1 cellular context compared by ENCODE assay signal in the genomic region with DNA sequence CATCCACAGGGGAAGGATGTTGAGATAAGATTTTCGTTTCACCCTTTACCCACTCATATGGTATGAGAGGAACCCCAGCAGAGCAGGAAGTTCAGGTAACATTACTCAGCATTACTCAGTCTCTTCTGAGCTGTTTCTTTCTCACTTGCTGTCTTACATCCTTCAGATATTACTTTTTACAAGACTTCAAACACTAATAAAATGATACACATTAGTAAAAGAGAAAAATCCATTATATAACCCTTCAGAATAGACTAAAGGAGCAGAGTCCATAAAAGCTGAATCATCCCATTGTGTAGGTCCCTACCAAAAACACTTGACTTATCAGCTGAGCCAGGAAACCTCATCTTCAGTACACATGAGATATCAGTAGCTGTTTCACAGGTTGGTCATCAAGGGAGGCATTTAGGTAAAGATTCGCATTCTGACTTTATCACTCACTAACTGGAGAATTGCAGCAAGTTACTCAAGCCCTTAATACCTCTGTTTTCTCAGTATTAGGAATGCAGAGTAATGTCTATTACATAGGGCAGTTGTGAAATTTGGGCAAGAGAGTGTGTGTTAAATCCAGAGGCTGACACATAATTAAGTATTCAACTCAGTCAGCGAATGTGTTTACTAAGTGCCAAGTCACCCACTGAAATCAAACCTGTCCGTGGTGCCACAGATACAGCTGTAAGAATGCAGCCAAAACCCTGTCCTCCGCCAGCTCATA.
TF ChIP-seq lines count a peak whose summit lies in the region.

No MANE protein-coding gene starts in this region.

TF ChIP-seq in K562, 482 proteins besides CTCF, POLR2A, EP300 and RAD21 (continued from another document and continues in another):
- TF ChIP-seq, protein P1, sequence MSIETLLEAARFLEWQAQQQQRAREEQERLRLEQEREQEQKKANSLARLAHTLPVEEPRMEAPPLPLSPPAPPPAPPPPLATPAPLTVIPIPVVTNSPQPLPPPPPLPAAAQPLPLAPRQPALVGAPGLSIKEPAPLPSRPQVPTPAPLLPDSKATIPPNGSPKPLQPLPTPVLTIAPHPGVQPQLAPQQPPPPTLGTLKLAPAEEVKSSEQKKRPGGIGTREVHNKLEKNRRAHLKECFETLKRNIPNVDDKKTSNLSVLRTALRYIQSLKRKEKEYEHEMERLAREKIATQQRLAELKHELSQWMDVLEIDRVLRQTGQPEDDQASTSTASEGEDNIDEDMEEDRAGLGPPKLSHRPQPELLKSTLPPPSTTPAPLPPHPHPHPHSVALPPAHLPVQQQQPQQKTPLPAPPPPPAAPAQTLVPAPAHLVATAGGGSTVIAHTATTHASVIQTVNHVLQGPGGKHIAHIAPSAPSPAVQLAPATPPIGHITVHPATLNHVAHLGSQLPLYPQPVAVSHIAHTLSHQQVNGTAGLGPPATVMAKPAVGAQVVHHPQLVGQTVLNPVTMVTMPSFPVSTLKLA (conservative IDR thresholded peaks at IDR 0.05), result no peak
- no peak for TF ChIP-seq RUNX1 (IDR thresholded peaks at IDR 0.05; ENCODE audit: low read depth)
- TF ChIP-seq TEAD1 (CRISPR knock-in tag; IDR thresholded peaks at IDR 0.05), result peak in 1 of 2 experiments; percentile 77; a peak in 1 of 4 replicates
- peak in 1 of 2 experiments; percentile 56; a peak in 1 of 3 replicates for TF ChIP-seq CBX3 (IDR thresholded peaks at IDR 0.05; ENCODE audit: borderline replicate concordance in 1 of 2, low read length in 2 of 2)
- no peak for TF ChIP-seq JUNB (CRISPR knock-in tag; conservative IDR thresholded peaks at IDR 0.05)
- TF ChIP-seq MTF1 (CRISPR knock-in tag; IDR thresholded peaks at IDR 0.05; ENCODE audit: borderline replicate concordance), result no peak
- no peak for TF ChIP-seq ZNF699 (CRISPR knock-in tag; IDR thresholded peaks at IDR 0.05; ENCODE audit: insufficient replicate concordance)
- TF ChIP-seq NR2C1 (IDR thresholded peaks at IDR 0.05), result no peak
- peak; percentile 10; the same call in 1 of the 2 replicates for TF ChIP-seq NR2C1 (tag; IDR thresholded peaks at IDR 0.05)
- TF ChIP-seq ZNF507 (tag; conservative IDR thresholded peaks at IDR 0.05), result no peak
- 0 out of 2 replicates have a peak, but pooled peaks have one; percentile 14 for TF ChIP-seq CXXC5 (CRISPR knock-in tag; IDR thresholded peaks at IDR 0.05)
- TF ChIP-seq, protein P2, sequence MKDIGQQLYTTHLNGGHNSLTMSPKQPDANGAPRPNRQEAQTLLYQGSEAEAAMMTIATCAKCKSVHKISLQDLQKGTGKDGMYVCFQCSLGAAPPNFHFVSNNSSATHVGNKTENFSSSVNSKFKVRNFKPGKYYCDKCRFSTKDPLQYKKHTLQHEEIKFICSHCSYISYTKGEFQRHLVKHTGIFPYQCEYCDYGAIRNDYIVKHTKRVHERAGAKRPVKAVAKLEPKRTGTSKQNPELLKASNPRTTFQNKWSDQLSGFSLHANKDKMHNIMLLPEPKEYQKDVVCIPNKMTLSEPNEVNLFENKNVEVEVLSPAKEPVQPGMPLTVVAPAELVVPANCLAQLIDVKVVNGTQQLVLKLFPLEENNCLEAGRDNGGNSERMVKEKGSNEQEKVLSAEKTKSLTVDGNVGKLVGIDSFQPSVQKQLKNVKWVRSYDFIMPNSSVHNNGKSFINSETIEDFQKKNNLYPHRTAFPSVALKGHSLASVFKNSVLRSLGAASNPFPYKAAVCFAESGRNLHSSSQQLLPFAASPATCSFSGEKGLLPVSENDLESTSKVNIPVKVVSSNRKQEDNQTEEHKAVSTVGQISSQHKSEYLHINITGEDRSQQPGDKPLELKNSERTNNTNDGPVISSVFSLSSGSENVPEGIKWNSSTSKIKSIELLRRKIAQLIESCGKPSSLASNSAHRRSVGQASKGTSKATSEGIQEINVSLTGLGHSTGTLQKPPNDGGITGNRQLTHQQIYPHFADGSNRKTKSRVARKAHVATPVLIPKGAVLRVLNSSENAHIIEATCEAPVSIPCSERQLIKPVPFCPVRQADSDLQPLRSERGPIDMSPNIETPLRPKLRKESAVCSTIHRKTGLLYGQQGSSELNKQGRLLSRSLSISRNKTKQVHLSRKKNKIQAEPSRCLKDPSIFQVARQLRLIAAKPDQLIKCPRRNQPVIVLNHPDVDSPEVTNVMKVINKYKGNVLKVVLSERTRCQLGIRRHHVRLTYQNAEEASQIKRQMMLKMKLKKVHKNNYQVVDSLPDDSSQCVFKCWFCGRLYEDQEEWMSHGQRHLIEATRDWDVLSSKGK (CRISPR knock-in tag; IDR thresholded peaks at IDR 0.05), result no peak
- peak in 1 of 2 experiments; percentile 35; a peak in 1 of 4 replicates for TF ChIP-seq HDAC1 (IDR thresholded peaks at IDR 0.05)
- TF ChIP-seq NCOA1 (IDR thresholded peaks at IDR 0.05; ENCODE audit: low read depth), result no peak
- TF ChIP-seq HNRNPLL (IDR thresholded peaks at IDR 0.05; ENCODE audit: low read depth, low read length, poor library complexity, severe bottlenecking), result no peak
- TF ChIP-seq EHMT2 (IDR thresholded peaks at IDR 0.05), result peak; percentile 96
- TF ChIP-seq BRF1 (IDR thresholded peaks at IDR 0.05; ENCODE audit: borderline replicate concordance, extremely low read depth, insufficient read length), result no peak
- no peak for TF ChIP-seq BCL6 (CRISPR knock-in tag; IDR thresholded peaks at IDR 0.05)
- TF ChIP-seq C11orf30 (IDR thresholded peaks at IDR 0.05; ENCODE audit: low read depth), result peak; percentile 91
- TF ChIP-seq PRPF4 (IDR thresholded peaks at IDR 0.05; ENCODE audit: insufficient read depth, low read depth, low read length, poor library complexity, severe bottlenecking), result no peak
- no peak for TF ChIP-seq TCFL5 (CRISPR knock-in tag; conservative IDR thresholded peaks at IDR 0.05)
- TF ChIP-seq, protein P3, sequence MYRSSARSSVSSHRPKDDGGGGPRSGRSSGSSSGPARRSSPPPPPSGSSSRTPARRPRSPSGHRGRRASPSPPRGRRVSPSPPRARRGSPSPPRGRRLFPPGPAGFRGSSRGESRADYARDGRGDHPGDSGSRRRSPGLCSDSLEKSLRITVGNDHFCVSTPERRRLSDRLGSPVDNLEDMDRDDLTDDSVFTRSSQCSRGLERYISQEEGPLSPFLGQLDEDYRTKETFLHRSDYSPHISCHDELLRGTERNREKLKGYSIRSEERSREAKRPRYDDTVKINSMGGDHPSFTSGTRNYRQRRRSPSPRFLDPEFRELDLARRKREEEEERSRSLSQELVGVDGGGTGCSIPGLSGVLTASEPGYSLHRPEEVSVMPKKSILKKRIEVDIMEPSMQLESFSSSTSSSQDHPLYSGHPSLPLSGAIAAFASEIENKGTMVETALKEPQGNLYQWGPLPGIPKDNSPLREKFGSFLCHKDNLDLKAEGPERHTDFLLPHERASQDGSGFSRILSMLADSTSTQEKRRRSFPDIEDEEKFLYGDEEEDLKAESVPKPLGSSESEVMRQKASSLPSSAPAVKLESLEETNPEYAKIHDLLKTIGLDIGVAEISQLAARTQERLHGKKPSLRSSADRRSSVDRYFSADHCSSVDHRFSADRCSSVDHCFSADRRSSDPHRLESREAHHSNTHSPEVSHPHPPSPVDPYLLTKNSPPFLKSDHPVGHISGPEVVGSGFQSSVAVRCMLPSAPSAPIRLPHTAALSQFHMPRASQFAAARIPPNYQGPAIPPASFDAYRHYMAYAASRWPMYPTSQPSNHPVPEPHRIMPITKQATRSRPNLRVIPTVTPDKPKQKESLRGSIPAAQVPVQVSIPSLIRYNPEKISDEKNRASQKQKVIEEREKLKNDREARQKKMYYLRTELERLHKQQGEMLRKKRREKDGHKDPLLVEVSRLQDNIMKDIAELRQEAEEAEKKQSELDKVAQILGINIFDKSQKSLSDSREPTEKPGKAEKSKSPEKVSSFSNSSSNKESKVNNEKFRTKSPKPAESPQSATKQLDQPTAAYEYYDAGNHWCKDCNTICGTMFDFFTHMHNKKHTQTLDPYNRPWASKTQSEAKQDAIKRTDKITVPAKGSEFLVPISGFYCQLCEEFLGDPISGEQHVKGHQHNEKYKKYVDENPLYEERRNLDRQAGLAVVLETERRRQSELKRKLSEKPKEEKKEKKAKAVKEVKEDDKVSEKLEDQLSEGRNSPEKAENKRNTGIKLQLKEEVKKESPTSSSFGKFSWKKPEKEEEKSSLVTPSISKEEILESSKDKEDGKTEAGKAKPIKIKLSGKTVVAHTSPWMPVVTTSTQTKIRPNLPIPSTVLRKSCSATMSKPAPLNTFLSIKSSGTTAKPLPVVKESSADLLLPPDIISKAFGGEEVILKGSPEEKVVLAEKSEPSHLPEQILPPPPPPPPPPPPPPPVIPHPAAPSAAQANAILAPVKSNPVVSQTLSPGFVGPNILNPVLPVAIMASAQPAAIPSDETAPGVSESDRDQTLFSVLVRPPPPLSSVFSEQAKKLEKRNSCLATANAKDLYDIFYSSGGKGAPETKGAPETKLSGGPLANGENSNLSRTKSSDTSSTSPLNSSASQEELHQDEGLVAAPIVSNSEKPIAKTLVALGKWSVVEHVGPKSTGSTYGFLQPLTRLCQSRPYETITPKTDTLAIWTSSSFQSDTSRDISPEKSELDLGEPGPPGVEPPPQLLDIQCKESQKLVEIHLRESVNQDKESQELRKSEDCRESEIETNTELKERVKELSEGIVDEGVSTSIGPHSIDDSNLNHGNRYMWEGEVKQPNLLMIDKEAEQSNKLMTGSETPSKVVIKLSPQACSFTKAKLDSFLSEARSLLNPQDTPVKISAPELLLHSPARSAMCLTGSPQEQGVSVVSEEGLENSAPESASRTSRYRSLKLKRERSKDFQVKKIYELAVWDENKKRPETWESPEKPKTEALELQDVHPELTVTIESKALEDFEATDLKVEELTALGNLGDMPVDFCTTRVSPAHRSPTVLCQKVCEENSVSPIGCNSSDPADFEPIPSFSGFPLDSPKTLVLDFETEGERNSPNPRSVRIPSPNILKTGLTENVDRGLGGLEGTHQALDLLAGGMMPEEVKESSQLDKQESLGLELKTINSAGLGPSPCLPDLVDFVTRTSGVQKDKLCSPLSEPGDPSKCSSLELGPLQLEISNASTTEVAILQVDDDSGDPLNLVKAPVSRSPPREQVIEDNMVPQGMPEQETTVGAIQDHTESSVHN (IDR thresholded peaks at IDR 0.05; ENCODE audit: borderline replicate concordance in 1 of 2, low read depth in 1 of 2), result no peak
- TF ChIP-seq CBFA2T3 (IDR thresholded peaks at IDR 0.05), result peak; percentile 86
- TF ChIP-seq THRAP3 (IDR thresholded peaks at IDR 0.05; ENCODE audit: borderline replicate concordance), result no peak
- peak; percentile 69 for TF ChIP-seq TAL1 (IDR thresholded peaks at IDR 0.05)
- TF ChIP-seq XRCC4 (IDR thresholded peaks at IDR 0.05; ENCODE audit: extremely low read depth, insufficient read depth, insufficient read length), result no peak
- peak; percentile 81 for TF ChIP-seq DPF2 (IDR thresholded peaks at IDR 0.05)
- TF ChIP-seq SAFB (IDR thresholded peaks at IDR 0.05; ENCODE audit: borderline replicate concordance, low read depth, low read length), result no peak
- no peak for TF ChIP-seq KLF10 (CRISPR knock-in tag; IDR thresholded peaks at IDR 0.05)
- peak; percentile 78 for TF ChIP-seq SMARCA4 (IDR thresholded peaks at IDR 0.05)
- peak in 1 of 2 experiments; percentile 80; a peak in 2 of 4 replicates for TF ChIP-seq FOXA3 (CRISPR knock-in tag; conservative IDR thresholded peaks at IDR 0.05 in 1 of 2, IDR thresholded peaks at IDR 0.05 in 1 of 2)
- no peak for TF ChIP-seq GATAD2A (IDR thresholded peaks at IDR 0.05)
- no peak for TF ChIP-seq ELF1 (tag; IDR thresholded peaks at IDR 0.05)
- no peak for TF ChIP-seq SP1 (CRISPR knock-in tag; IDR thresholded peaks at IDR 0.05)
- TF ChIP-seq, protein P4, sequence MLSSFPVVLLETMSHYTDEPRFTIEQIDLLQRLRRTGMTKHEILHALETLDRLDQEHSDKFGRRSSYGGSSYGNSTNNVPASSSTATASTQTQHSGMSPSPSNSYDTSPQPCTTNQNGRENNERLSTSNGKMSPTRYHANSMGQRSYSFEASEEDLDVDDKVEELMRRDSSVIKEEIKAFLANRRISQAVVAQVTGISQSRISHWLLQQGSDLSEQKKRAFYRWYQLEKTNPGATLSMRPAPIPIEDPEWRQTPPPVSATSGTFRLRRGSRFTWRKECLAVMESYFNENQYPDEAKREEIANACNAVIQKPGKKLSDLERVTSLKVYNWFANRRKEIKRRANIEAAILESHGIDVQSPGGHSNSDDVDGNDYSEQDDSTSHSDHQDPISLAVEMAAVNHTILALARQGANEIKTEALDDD (IDR thresholded peaks at IDR 0.05), result peak; percentile 79
- TF ChIP-seq ZNF347 (CRISPR knock-in tag; IDR thresholded peaks at IDR 0.05; ENCODE audit: low read depth), result no peak
- TF ChIP-seq FOSL1 (tag; conservative IDR thresholded peaks at IDR 0.05), result peak; percentile 90
- TF ChIP-seq GATA2 (CRISPR knock-in tag; IDR thresholded peaks at IDR 0.05), result no peak
- TF ChIP-seq, protein P5, sequence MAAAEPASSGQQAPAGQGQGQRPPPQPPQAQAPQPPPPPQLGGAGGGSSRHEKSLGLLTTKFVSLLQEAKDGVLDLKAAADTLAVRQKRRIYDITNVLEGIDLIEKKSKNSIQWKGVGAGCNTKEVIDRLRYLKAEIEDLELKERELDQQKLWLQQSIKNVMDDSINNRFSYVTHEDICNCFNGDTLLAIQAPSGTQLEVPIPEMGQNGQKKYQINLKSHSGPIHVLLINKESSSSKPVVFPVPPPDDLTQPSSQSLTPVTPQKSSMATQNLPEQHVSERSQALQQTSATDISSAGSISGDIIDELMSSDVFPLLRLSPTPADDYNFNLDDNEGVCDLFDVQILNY (CRISPR knock-in tag; IDR thresholded peaks at IDR 0.05), result no peak
- TF ChIP-seq, protein P6, sequence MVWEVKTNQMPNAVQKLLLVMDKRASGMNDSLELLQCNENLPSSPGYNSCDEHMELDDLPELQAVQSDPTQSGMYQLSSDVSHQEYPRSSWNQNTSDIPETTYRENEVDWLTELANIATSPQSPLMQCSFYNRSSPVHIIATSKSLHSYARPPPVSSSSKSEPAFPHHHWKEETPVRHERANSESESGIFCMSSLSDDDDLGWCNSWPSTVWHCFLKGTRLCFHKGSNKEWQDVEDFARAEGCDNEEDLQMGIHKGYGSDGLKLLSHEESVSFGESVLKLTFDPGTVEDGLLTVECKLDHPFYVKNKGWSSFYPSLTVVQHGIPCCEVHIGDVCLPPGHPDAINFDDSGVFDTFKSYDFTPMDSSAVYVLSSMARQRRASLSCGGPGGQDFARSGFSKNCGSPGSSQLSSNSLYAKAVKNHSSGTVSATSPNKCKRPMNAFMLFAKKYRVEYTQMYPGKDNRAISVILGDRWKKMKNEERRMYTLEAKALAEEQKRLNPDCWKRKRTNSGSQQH (CRISPR knock-in tag; IDR thresholded peaks at IDR 0.05), result no peak
- peak; percentile 90 for TF ChIP-seq NFE2 (IDR thresholded peaks at IDR 0.05; ENCODE audit: low read depth)
- TF ChIP-seq CTBP1 (IDR thresholded peaks at IDR 0.05; ENCODE audit: borderline replicate concordance), result peak; percentile 96
- no peak for TF ChIP-seq POU5F1 (IDR thresholded peaks at IDR 0.05; ENCODE audit: borderline replicate concordance, low read depth, low read length, partially characterized antibody)
- peak; percentile 80 for TF ChIP-seq TEAD4 (IDR thresholded peaks at IDR 0.05; ENCODE audit: low read length)
- TF ChIP-seq TEAD4 (CRISPR knock-in tag; IDR thresholded peaks at IDR 0.05; ENCODE audit: borderline replicate concordance), result no peak
- TF ChIP-seq GATAD2B (IDR thresholded peaks at IDR 0.05; ENCODE audit: borderline replicate concordance), result peak; percentile 57; the same call in 1 of the 2 replicates
- TF ChIP-seq STAG1 (CRISPR knock-in tag; IDR thresholded peaks at IDR 0.05; ENCODE audit: borderline replicate concordance), result no peak
- peak in 1 of 2 experiments; percentile 94; a peak in 2 of 4 replicates for TF ChIP-seq RCOR1 (IDR thresholded peaks at IDR 0.05; ENCODE audit: borderline replicate concordance in 1 of 2, low read depth in 2 of 2, low read length in 2 of 2)
- TF ChIP-seq MAFG (tag; conservative IDR thresholded peaks at IDR 0.05), result peak; percentile 90
- no peak for TF ChIP-seq PHTF2 (CRISPR knock-in tag; IDR thresholded peaks at IDR 0.05)
- 0 out of 2 replicates have a peak, but pooled peaks have one; percentile 25 for TF ChIP-seq GABPA (tag; conservative IDR thresholded peaks at IDR 0.05; ENCODE audit: low read depth)
- TF ChIP-seq ARID1B (IDR thresholded peaks at IDR 0.05), result peak; percentile 86
- no peak for TF ChIP-seq PHF8 (IDR thresholded peaks at IDR 0.05; ENCODE audit: borderline replicate concordance, low read length)
